ENCODE assay signal across 15 cellular contexts in genomic region chr13:40235160-40235796, GRCh38.
DNase-seq lines count a peak whose midpoint lies in the region; ATAC-seq and TF ChIP-seq lines count a peak whose summit lies in the region.
"Had no signal": no experiment of that assay in that cellular context is flagged by ENCODE, and none has a peak within 500 bp of the region (broad histone marks: within the 10 kb centered on the region; RNA-seq: fewer than 3 reads in every experiment).

No MANE protein-coding gene starts in this region.

- H3K36me3 Mint-ChIP-seq in activated naive CD8-positive, alpha-beta T cell treated with anti-CD3 and anti-CD28 coated beads, Interleukin-2, amount 50 U/mL, for 24 hours (ENCODE audit: low read depth): no peaks in the 10 kb centered on the region
- no peaks in the 10 kb centered on the region for H3K36me3 Mint-ChIP-seq in activated naive CD8-positive, alpha-beta T cell treated with anti-CD3 and anti-CD28 coated beads for 36 hours
- H3K36me3 Mint-ChIP-seq in mesothelial cell of epicardium: no peaks in the 10 kb centered on the region
- H3K36me3 Mint-ChIP-seq: activated CD8-positive, alpha-beta memory T cell treated with anti-CD3 and anti-CD28 coated beads, Interleukin-2, amount 10 ng/mL, durations not matched to agents 7 days and 5 days had no signal

- no peak overlapping the region for H3K27ac Mint-ChIP-seq in activated naive CD8-positive, alpha-beta T cell treated with anti-CD3 and anti-CD28 coated beads, Interleukin-2, amount 50 U/mL, for 24 hours
- no peak overlapping the region for H3K27ac Mint-ChIP-seq in activated naive CD8-positive, alpha-beta T cell treated with anti-CD3 and anti-CD28 coated beads for 36 hours
- H3K27ac Mint-ChIP-seq in mesothelial cell of epicardium: no peak overlapping the region
- H3K27ac Mint-ChIP-seq: activated CD8-positive, alpha-beta memory T cell treated with anti-CD3 and anti-CD28 coated beads, Interleukin-2, amount 10 ng/mL, durations not matched to agents 7 days and 5 days; progenitor cell of endocrine pancreas had no signal

- no peaks in the 10 kb centered on the region for H3K9me3 ChIP-seq in RWPE2 (ENCODE audit: severe bottlenecking)
- H3K9me3 ChIP-seq in thymus (ENCODE audit: control insufficient read depth): no peaks in the 10 kb centered on the region

- H3K4me3 Mint-ChIP-seq in activated naive CD8-positive, alpha-beta T cell treated with anti-CD3 and anti-CD28 coated beads, Interleukin-2, amount 50 U/mL, for 24 hours: no peak overlapping the region
- H3K4me3 Mint-ChIP-seq in activated naive CD8-positive, alpha-beta T cell treated with anti-CD3 and anti-CD28 coated beads for 36 hours: no peak overlapping the region
- no peak overlapping the region for H3K4me3 Mint-ChIP-seq in mesothelial cell of epicardium
- H3K4me3 Mint-ChIP-seq: activated CD8-positive, alpha-beta memory T cell treated with anti-CD3 and anti-CD28 coated beads, Interleukin-2, amount 10 ng/mL, durations not matched to agents 7 days and 5 days had no signal

- peaks cover 18% of the 10 kb centered on the region for H3K4me1 Mint-ChIP-seq in activated naive CD8-positive, alpha-beta T cell treated with anti-CD3 and anti-CD28 coated beads, Interleukin-2, amount 50 U/mL, for 24 hours
- H3K4me1 Mint-ChIP-seq in activated naive CD8-positive, alpha-beta T cell treated with anti-CD3 and anti-CD28 coated beads for 36 hours: peaks cover 12% of the 10 kb centered on the region
- peaks cover 37% of the 10 kb centered on the region for H3K4me1 Mint-ChIP-seq in mesothelial cell of epicardium

- no peak for TF ChIP-seq CTCF in RWPE2 (IDR thresholded peaks at IDR 0.05; ENCODE audit: poor library complexity, severe bottlenecking)
- TF ChIP-seq CTCF in mesothelial cell of epicardium (IDR thresholded peaks at IDR 0.05; ENCODE audit: unreplicated experiment): no peak

- H3K27me3 Mint-ChIP-seq in activated naive CD8-positive, alpha-beta T cell treated with anti-CD3 and anti-CD28 coated beads, Interleukin-2, amount 50 U/mL, for 24 hours: no peaks in the 10 kb centered on the region
- no peaks in the 10 kb centered on the region for H3K27me3 Mint-ChIP-seq in activated naive CD8-positive, alpha-beta T cell treated with anti-CD3 and anti-CD28 coated beads for 36 hours
- H3K27me3 Mint-ChIP-seq in mesothelial cell of epicardium (ENCODE audit: low read depth): no peaks in the 10 kb centered on the region
- H3K27me3 Mint-ChIP-seq: activated CD8-positive, alpha-beta memory T cell treated with anti-CD3 and anti-CD28 coated beads, Interleukin-2, amount 10 ng/mL, durations not matched to agents 7 days and 5 days had no signal

- no peak for DNase-seq in activated naive CD8-positive, alpha-beta T cell treated with anti-CD3 and anti-CD28 coated beads, Interleukin-2, amount 50 U/mL, for 24 hours
- no peak for DNase-seq in activated naive CD8-positive, alpha-beta T cell treated with anti-CD3 and anti-CD28 coated beads for 36 hours
- no peak for DNase-seq in RWPE2 (ENCODE audit: low spot score)
- DNase-seq in fibroblast of the conjunctiva (ENCODE audit: low read depth): peak; percentile 72
- no peak for DNase-seq in T1000 (lab: John Stamatoyannopoulos, UW)
- DNase-seq in NOMO-1 treated with dmso at 0.1 percent for 144 hours (lab: John Stamatoyannopoulos, UW; ENCODE audit: unreplicated experiment): no peak
- no peak for DNase-seq in mesothelial cell of epicardium (ENCODE audit: low spot score in 2 of 2, unreplicated experiment in 2 of 2)
- DNase-seq: activated CD8-positive, alpha-beta memory T cell treated with anti-CD3 and anti-CD28 coated beads, Interleukin-2, amount 10 ng/mL, durations not matched to agents 7 days and 5 days; activated naive CD4-positive, alpha-beta T cell treated with Interleukin-2 at 50 U/mL for 16 hours; Calu3; central memory CD4-positive, alpha-beta T cell; MV-4-11; stimulated activated CD4-positive, alpha-beta T cell treated with anti-CD3 and anti-CD28 coated beads, Interleukin-4, amount 100 ng/mL, for 24 hours had no signal

- H3K4me1 ChIP-seq in RWPE2 (ENCODE audit: insufficient read depth, poor library complexity, severe bottlenecking) (peaks cover 16% of the 10 kb centered on the region), thymus (ENCODE audit: control insufficient read depth, insufficient read depth, low read length) (no peaks in the 10 kb centered on the region)

- H3K36me3 ChIP-seq in RWPE2 (ENCODE audit: low read depth) (no peaks in the 10 kb centered on the region), thymus (ENCODE audit: control insufficient read depth, insufficient read depth) (no peaks in the 10 kb centered on the region)

- H3K27ac ChIP-seq in RWPE2 (ENCODE audit: poor library complexity, severe bottlenecking) (peak overlapping the region; percentile 15), thymus (ENCODE audit: low read depth) (peak overlapping the region; percentile 19)

- peak; percentile 41 for ATAC-seq in activated naive CD8-positive, alpha-beta T cell treated with anti-CD3 and anti-CD28 coated beads, Interleukin-2, amount 50 U/mL, for 24 hours
- ATAC-seq in RWPE2 (ENCODE audit: low read depth): no peak
- ATAC-seq: activated CD8-positive, alpha-beta memory T cell treated with anti-CD3 and anti-CD28 coated beads, Interleukin-2, amount 10 ng/mL, durations not matched to agents 7 days and 5 days had no signal

- H3K27me3 ChIP-seq in RWPE2 (ENCODE audit: insufficient read depth, poor library complexity, severe bottlenecking) (no peaks in the 10 kb centered on the region), thymus (ENCODE audit: control insufficient read depth, insufficient read depth) (no peaks in the 10 kb centered on the region)

- H3K9me3 Mint-ChIP-seq in activated naive CD8-positive, alpha-beta T cell treated with anti-CD3 and anti-CD28 coated beads, Interleukin-2, amount 50 U/mL, for 24 hours: peaks cover 5% of the 10 kb centered on the region
- H3K9me3 Mint-ChIP-seq in activated naive CD8-positive, alpha-beta T cell treated with anti-CD3 and anti-CD28 coated beads for 36 hours: no peaks in the 10 kb centered on the region
- H3K9me3 Mint-ChIP-seq in mesothelial cell of epicardium: no peaks in the 10 kb centered on the region

- H3K4me3 ChIP-seq in RWPE2 (ENCODE audit: severe bottlenecking) (no peak overlapping the region), thymus (ENCODE audit: low read length) (no peak overlapping the region)

- WGBS in thymus: 90% methylated on average over 6 of the region's 6 CpGs
